ENCODE assay signal across 19 cellular contexts in genomic region chr1:205530116-205530515, GRCh38. TPM values are rescaled to one million over a fixed set of nuclear protein-coding genes. Genes with fewer than 3 reads are reported as not detected.
DNase-seq lines count a peak whose midpoint lies in the region; ATAC-seq, FAIRE-seq and TF ChIP-seq lines count a peak whose summit lies in the region.
"Had no signal": no experiment of that assay in that cellular context is flagged by ENCODE, and none has a peak within 500 bp of the region (broad histone marks: within the 10 kb centered on the region; RNA-seq: fewer than 3 reads in every experiment).

No MANE protein-coding gene starts in this region.

- TF ChIP-seq CTCF in PC-3 (conservative IDR thresholded peaks at IDR 0.05; ENCODE audit: low read depth, low read length) (no peak), H1 (IDR thresholded peaks at IDR 0.05; ENCODE audit: control extremely low read depth in 1 of 3, insufficient read depth in 1 of 3, low read depth in 1 of 3, low read length in 3 of 3) (no peak), smooth muscle cell (IDR thresholded peaks at IDR 0.05; ENCODE audit: borderline replicate concordance, insufficient read depth, poor library complexity, severe bottlenecking) (no peak)

- no peaks in the 10 kb centered on the region for H4K20me1 ChIP-seq in PC-3 (ENCODE audit: low read length)
- H4K20me1 ChIP-seq in H1 (replicated peaks in 1 of 2; ENCODE audit: control insufficient read depth in 1 of 2, insufficient read depth in 2 of 2, low read length in 2 of 2), result peaks cover 4 to 5% of the 10 kb centered on the region in 2 experiments
- H4K20me1 ChIP-seq in smooth muscle cell (ENCODE audit: low read depth), result no peaks in the 10 kb centered on the region

- H2BK20ac ChIP-seq in H1 (ENCODE audit: low read length), result no peak overlapping the region

- no peaks in the 10 kb centered on the region; the same call in 1 of the 2 replicates for H3K23me2 ChIP-seq in H1 (ENCODE audit: low read depth, low read length)

- H3K4me3 ChIP-seq in PC-3 (ENCODE audit: low read length) (no peak overlapping the region), H1 (ENCODE audit: extremely low read depth in 1 of 4, insufficient read depth in 2 of 4, low read depth in 3 of 4, low read length in 4 of 4) (no peak overlapping the region), smooth muscle cell (no peak overlapping the region)
- H3K4me3 ChIP-seq: SJCRH30 had no signal

- no peak for TF ChIP-seq RAD21 in H1 (IDR thresholded peaks at IDR 0.05 in 1 of 2, conservative IDR thresholded peaks at IDR 0.05 in 1 of 2; ENCODE audit: low read depth in 2 of 2, low read length in 2 of 2)

- H3K9me3 ChIP-seq in PC-3 (ENCODE audit: low read length) (no peaks in the 10 kb centered on the region), H1 (ENCODE audit: insufficient read depth in 2 of 2, low read depth in 1 of 2, low read length in 1 of 2) (no peaks in the 10 kb centered on the region), smooth muscle cell (replicated peaks; ENCODE audit: low read depth) (no peaks in the 10 kb centered on the region)
- H3K9me3 ChIP-seq: HAP-1, SJCRH30 had no signal

- H2BK15ac ChIP-seq in H1 (ENCODE audit: low read length), result no peak overlapping the region

- H3F3A ChIP-seq in PC-3 (ENCODE audit: low read length, unreplicated experiment), result no peaks in the 10 kb centered on the region
- H3F3A ChIP-seq in smooth muscle cell (ENCODE audit: low read depth), result no peaks in the 10 kb centered on the region

- 0 out of 2 replicates have a peak overlapping the region, but pooled peaks have one; percentile 79 for H3K4me2 ChIP-seq in PC-3 (ENCODE audit: low read length)
- H3K4me2 ChIP-seq in H1 (ENCODE audit: insufficient read depth in 1 of 2, low read depth in 2 of 2, low read length in 2 of 2), result no peak overlapping the region
- H3K4me2 ChIP-seq in smooth muscle cell, result no peak overlapping the region

- POLR2A ChIA-PET in PC-3 (lab: Charles Lee; ENCODE audit: unreplicated experiment) (no interaction called here), H1 (lab: Charles Lee; ENCODE audit: partially characterized antibody) (interaction anchor here (1.4 to 2.8 kb wide), 3 partner anchors 11 to 80 kb away, joined by 5 to 9 read pairs (median 5); no protein-coding TSS in a partner anchor)

- H3K4me1 ChIP-seq in PC-3 (ENCODE audit: insufficient read depth, low read length) (peaks cover 12% of the 10 kb centered on the region), H1 (replicated peaks in 1 of 4; ENCODE audit: control insufficient read depth in 3 of 4, insufficient read depth in 4 of 4, low read length in 3 of 4) (peaks cover 0 to 10% (median 2%) of the 10 kb centered on the region in 4 experiments; a peak in 4 of 7 replicates), smooth muscle cell (ENCODE audit: low read depth) (no peaks in the 10 kb centered on the region)
- H3K4me1 ChIP-seq: SJCRH30 had no signal

- H3K9ac ChIP-seq in PC-3 (ENCODE audit: low read length), result no peak overlapping the region
- no peak overlapping the region for H3K9ac ChIP-seq in H1 (replicated peaks in 1 of 4; ENCODE audit: extremely low read depth in 1 of 4, low read depth in 3 of 4, low read length in 3 of 4)
- no peak overlapping the region for H3K9ac ChIP-seq in smooth muscle cell (ENCODE audit: low read depth)

- H2BK12ac ChIP-seq in H1 (ENCODE audit: low read depth, low read length), result 0 out of 2 replicates have a peak overlapping the region, but pooled peaks have one; percentile 1

- no peak overlapping the region for H3K4ac ChIP-seq in H1 (replicated peaks; ENCODE audit: insufficient read length, low read depth, low read length)

- no peak overlapping the region for H3K56ac ChIP-seq in H1 (replicated peaks; ENCODE audit: insufficient read length, low read depth, low read length)

- peak; percentile 24 for DNase-seq in EH (ENCODE audit: low read depth)
- peak; percentile 43 for DNase-seq in HT1080 (ENCODE audit: low read depth)
- no peak for DNase-seq in PC-3
- DNase-seq in H1 (ENCODE audit: low read depth in 1 of 2, low spot score in 2 of 2), result no peak
- DNase-seq in T1000 (lab: John Stamatoyannopoulos, UW), result no peak
- no peak for DNase-seq in activated gamma-delta T cell treated with Interleukin-2 at 50 U/mL for 16 hours
- no peak for DNase-seq in hepatic stellate cell (ENCODE audit: low spot score)
- no peak for DNase-seq in smooth muscle cell (lab: John Stamatoyannopoulos, UW; ENCODE audit: unreplicated experiment)
- DNase-seq: C1 segment of cervical spinal cord; CD8-positive, alpha-beta memory T cell; NCI-H1436; NCI-H1930; NCI-H226; NCI-H524; NCI-H82; SJCRH30 had no signal

- intact Hi-C loops in PC-3 (cut with micrococcal nuclease), result no loop called here

- no peak overlapping the region for H3K27ac ChIP-seq in PC-3 (ENCODE audit: low read length)
- H3K27ac ChIP-seq in H1 (ENCODE audit: low read depth, low read length), result no peak overlapping the region
- H3K27ac ChIP-seq in smooth muscle cell (ENCODE audit: low read depth), result no peak overlapping the region
- H3K27ac ChIP-seq: SJCRH30 had no signal

- no peak for TF ChIP-seq POLR2A in H1 (IDR thresholded peaks at IDR 0.05; ENCODE audit: control extremely low read depth in 1 of 2, low read depth in 2 of 2, low read length in 2 of 2)

- H3K36me3 ChIP-seq in PC-3 (ENCODE audit: low read depth, low read length) (no peaks in the 10 kb centered on the region), H1 (ENCODE audit: control insufficient read depth in 2 of 4, insufficient read depth in 4 of 4, low read length in 3 of 4) (peaks cover 5 to 18% (median 9%) of the 10 kb centered on the region in 4 experiments; a peak in 5 of 8 replicates), smooth muscle cell (ENCODE audit: low read depth) (no peaks in the 10 kb centered on the region)
- H3K36me3 ChIP-seq: HAP-1, SJCRH30 had no signal

- WGBS in H1 (ENCODE audit: extremely low coverage in 1 of 2, insufficient coverage in 1 of 2, insufficient read length in 1 of 2, insufficient replicate concordance in 2 of 2, low coverage in 1 of 2, low lambda C conversion rate in 2 of 2, missing lambda C conversion rate in 1 of 2), 2 experiments, result 85% methylated on average over 6 of the region's 6 CpGs; no CpG with 5 or more reads in 1 of the 2 experiments
- WGBS in smooth muscle cell (ENCODE audit: low lambda C conversion rate), result 91% methylated on average over 6 of the region's 6 CpGs

- H4K8ac ChIP-seq in H1 (ENCODE audit: extremely low read depth, insufficient read depth, low read length), result no peak overlapping the region

- H4K91ac ChIP-seq in H1 (replicated peaks; ENCODE audit: insufficient read length, low read length), result no peak overlapping the region

- H3K27me3 ChIP-seq in PC-3 (ENCODE audit: low read length) (no peaks in the 10 kb centered on the region), H1 (replicated peaks in 1 of 4; ENCODE audit: control insufficient read depth in 3 of 4, extremely low read depth in 1 of 4, insufficient read depth in 3 of 4, low read length in 3 of 4) (no peaks in the 10 kb centered on the region; a peak in 2 of 7 replicates), smooth muscle cell (ENCODE audit: low read depth) (no peaks in the 10 kb centered on the region)

- no peak for TF ChIP-seq EP300 in H1 (IDR thresholded peaks at IDR 0.05; ENCODE audit: borderline replicate concordance in 1 of 2, low read depth in 2 of 2, low read length in 2 of 2)

- CTCF ChIA-PET in PC-3 (lab: Charles Lee), result interaction anchor here (1.7 kb wide), 2 partner anchors 14 to 61 kb away, joined by 5 to 20 read pairs; no protein-coding TSS in a partner anchor
- CTCF ChIA-PET in H1 (lab: Charles Lee; ENCODE audit: partially characterized antibody), result interaction anchor here (1.1 to 47.3 kb wide), 22 partner anchors 7 to 258 kb away, joined by 3 to 1626 read pairs (median 10); partner anchors contain the start of genes CDK18 and ELK4

- no peaks in the 10 kb centered on the region for H3K79me1 ChIP-seq in H1 (ENCODE audit: low read depth, low read length)

- ATAC-seq in PC-3, result no peak

- no peak overlapping the region for H3K23ac ChIP-seq in H1 (ENCODE audit: insufficient read length)

- no peak overlapping the region for H4K5ac ChIP-seq in H1 (ENCODE audit: insufficient read length, low read depth, low read length)

- H2AK5ac ChIP-seq in H1 (ENCODE audit: low read depth, low read length), result no peak overlapping the region

- no peak overlapping the region for H3K14ac ChIP-seq in H1 (ENCODE audit: insufficient read length)

- FAIRE-seq in H1 (lab: Jason Lieb, UNC), result no peak
- FAIRE-seq: D721Med, G401.6 had no signal

- BruUV-seq in PC-3 (replicated peaks; lab: Mats Ljungman, UMichigan), result no TSS peak

- H3K79me2 ChIP-seq in PC-3 (ENCODE audit: low read length) (no peaks in the 10 kb centered on the region), H1 (ENCODE audit: control insufficient read depth in 1 of 2, insufficient read depth in 2 of 2, low read length in 2 of 2) (no peaks in the 10 kb centered on the region), smooth muscle cell (ENCODE audit: low read depth) (no peaks in the 10 kb centered on the region)

- no peak overlapping the region; the same call in 1 of the 2 replicates for H2BK5ac ChIP-seq in H1 (ENCODE audit: low read depth, low read length)

- H2BK120ac ChIP-seq in H1 (replicated peaks; ENCODE audit: low read depth, low read length), result no peak overlapping the region

- H3K18ac ChIP-seq in H1 (ENCODE audit: extremely low read depth, low read length), result no peak overlapping the region

- no peaks in the 10 kb centered on the region for H3K9me2 ChIP-seq in PC-3 (replicated peaks; ENCODE audit: low read length)

- no peak overlapping the region for H2AFZ ChIP-seq in PC-3 (ENCODE audit: low read length)
- H2AFZ ChIP-seq in H1 (ENCODE audit: low read length), result no peak overlapping the region
- no peak overlapping the region for H2AFZ ChIP-seq in smooth muscle cell (ENCODE audit: low read depth)

TF ChIP-seq in H1, 55 proteins besides CTCF, POLR2A, EP300 and RAD21 (continues in another document):
- TF ChIP-seq RBBP5 (IDR thresholded peaks at IDR 0.05; ENCODE audit: borderline replicate concordance, low read depth, low read length) (no peak), BRCA1 (IDR thresholded peaks at IDR 0.05; ENCODE audit: low read depth, low read length) (no peak), HDAC6 (IDR thresholded peaks at IDR 0.05; ENCODE audit: low read depth, low read length) (no peak)

RNA-seq across cellular contexts. Expression of gene CDK18, which starts 25.6 kb away (rescaled TPM):
- 0.87 and 1.7 TPM in 2 replicates for total RNA-seq in HT1080 (2014; rRNA removed; shearing (Covaris generic))
- 2.8 and 2.9 TPM in 2 replicates for polyA plus RNA-seq in HT1080 (2015; cell fraction: cytosol; rRNA removed)
- polyA plus RNA-seq in HT1080 (2015; cell fraction: nucleus; rRNA removed), result 4.5 and 8.6 TPM in 2 replicates
- total RNA-seq in PC-3 (2014; rRNA removed), result 13.2 and 16.4 TPM in 2 replicates
- total RNA-seq in H1 (2021; fragmentation: NEBNext Ultra II Directional; extraction: Animal tissue kit (Norgen Biotek cat#: 25700)), result 40.9 and 44.0 TPM in 2 replicates
- 31.2 and 50.3 TPM in 2 replicates for polyA plus RNA-seq in H1 (2011; rRNA removed)
- polyA plus RNA-seq in H1 (2011; cell fraction: cytosol; rRNA removed), result 19.7 TPM
- 102 TPM for polyA plus RNA-seq in H1 (2011; cell fraction: nucleus; rRNA removed)
- polyA plus RNA-seq in H1 (2012, experiment 1 of 2), result 35.9 to 57.1 TPM (median 46.6 TPM) in 4 replicates
- 29.8 TPM for polyA plus RNA-seq in H1 (2012, experiment 2 of 2)
- polyA plus RNA-seq in H1 (2013, experiment 1 of 2), result 31.5 TPM
- 31.7 TPM for polyA plus RNA-seq in H1 (2013, experiment 2 of 2)
- polyA minus RNA-seq in H1 (2011; rRNA and poly(A)+ RNA removed), result 37.0 and 48.0 TPM in 2 replicates
- 25.8 TPM for polyA minus RNA-seq in H1 (2011; cell fraction: cytosol; rRNA and poly(A)+ RNA removed)
- polyA minus RNA-seq in H1 (2011; cell fraction: nucleus; rRNA and poly(A)+ RNA removed), result 61.8 TPM
- 3.5 and 6.1 TPM in 2 replicates for total RNA-seq in smooth muscle cell
- 6.1 and 10.0 TPM in 2 replicates for polyA plus RNA-seq in smooth muscle cell

Comparison
In these comparisons a context has a peak if more than half of its experiments do, and no peak if none do; other contexts are left out.
1. DNase-seq: peak in EH (single experiment) and HT1080 (single experiment); none in PC-3 (single experiment), H1 (0 of 2), T1000 (single experiment), activated gamma-delta T cell treated with Interleukin-2 at 50 U/mL for 16 hours (single experiment), hepatic stellate cell (single experiment) and smooth muscle cell (single experiment).